22 cellular contexts compared by ENCODE assay signal in genomic region chr1:55070291-55070690, GRCh38. TPM values are rescaled to one million over a fixed set of nuclear protein-coding genes. Genes with fewer than 3 reads are reported as not detected.
DNase-seq lines count a peak whose midpoint lies in the region; ATAC-seq and TF ChIP-seq lines count a peak whose summit lies in the region.
"Had no signal": no experiment of that assay in that cellular context is flagged by ENCODE, and none has a peak within 500 bp of the region (broad histone marks: within the 10 kb centered on the region; RNA-seq: fewer than 3 reads in every experiment).

No MANE protein-coding gene starts in this region.

- H3K27me3 Mint-ChIP-seq in activated T-cell treated with anti-CD3 and anti-CD28 coated beads, Interleukin-2, amount 50 U/mL, for 24 hours: no peaks in the 10 kb centered on the region
- H3K27me3 Mint-ChIP-seq in endothelial cell (ENCODE audit: unreplicated experiment) (peaks cover 1% of the 10 kb centered on the region), progenitor cell of endocrine pancreas (no peaks in the 10 kb centered on the region)
- H3K27me3 Mint-ChIP-seq: stimulated activated naive CD8-positive, alpha-beta T cell treated with anti-CD3 and anti-CD28 coated beads, Interleukin-15, Interleukin-2, amounts not matched to agents 100 ng/mL and 50 ng/mL, for 24 hours had no signal

- H3K9me3 ChIP-seq in SJCRH30 (replicated peaks): no peaks in the 10 kb centered on the region
- H3K9me3 ChIP-seq: uterus had no signal

- H3K27me3 ChIP-seq in SJCRH30: no peaks in the 10 kb centered on the region
- H3K27me3 ChIP-seq: brain microvascular endothelial cell, uterus had no signal

- H3K9me3 Mint-ChIP-seq in activated T-cell treated with anti-CD3 and anti-CD28 coated beads, Interleukin-2, amount 50 U/mL, for 24 hours: no peaks in the 10 kb centered on the region
- no peaks in the 10 kb centered on the region for H3K9me3 Mint-ChIP-seq in endothelial cell (ENCODE audit: unreplicated experiment)
- H3K9me3 Mint-ChIP-seq in progenitor cell of endocrine pancreas (ENCODE audit: low read depth): no peaks in the 10 kb centered on the region
- H3K9me3 Mint-ChIP-seq: H9; stimulated activated naive CD8-positive, alpha-beta T cell treated with anti-CD3 and anti-CD28 coated beads, Interleukin-15, Interleukin-2, amounts not matched to agents 100 ng/mL and 50 ng/mL, for 24 hours had no signal

- H3K4me1 Mint-ChIP-seq in activated T-cell treated with anti-CD3 and anti-CD28 coated beads, Interleukin-2, amount 50 U/mL, for 24 hours (ENCODE audit: low read depth): peaks cover 29% of the 10 kb centered on the region
- H3K4me1 Mint-ChIP-seq in endothelial cell (ENCODE audit: unreplicated experiment): peaks cover 3% of the 10 kb centered on the region
- H3K4me1 Mint-ChIP-seq in progenitor cell of endocrine pancreas (ENCODE audit: low read depth): peaks cover 5% of the 10 kb centered on the region

- ATAC-seq in GM21786 (IDR thresholded peaks at IDR 0.05; ENCODE audit: unreplicated experiment): no peak

- peak overlapping the region; percentile 32 for H3K27ac Mint-ChIP-seq in activated T-cell treated with anti-CD3 and anti-CD28 coated beads, Interleukin-2, amount 50 U/mL, for 24 hours
- peak overlapping the region; percentile 14 for H3K27ac Mint-ChIP-seq in endothelial cell (ENCODE audit: unreplicated experiment)
- H3K27ac Mint-ChIP-seq in progenitor cell of endocrine pancreas: peak overlapping the region; percentile 46
- H3K27ac Mint-ChIP-seq: stimulated activated naive CD8-positive, alpha-beta T cell treated with anti-CD3 and anti-CD28 coated beads, Interleukin-15, Interleukin-2, amounts not matched to agents 100 ng/mL and 50 ng/mL, for 24 hours had no signal

- H3K4me1 ChIP-seq in SJCRH30: peaks cover under 1% of the 10 kb centered on the region; the same call in 1 of the 2 replicates
- H3K4me1 ChIP-seq: uterus had no signal

- peaks cover 74% of the 10 kb centered on the region for H3K36me3 ChIP-seq in SJCRH30
- H3K36me3 ChIP-seq: uterus had no signal

- no peak overlapping the region for H3K4me3 Mint-ChIP-seq in activated T-cell treated with anti-CD3 and anti-CD28 coated beads, Interleukin-2, amount 50 U/mL, for 24 hours
- peak overlapping the region; percentile 20 for H3K4me3 Mint-ChIP-seq in endothelial cell (ENCODE audit: unreplicated experiment)
- no peak overlapping the region for H3K4me3 Mint-ChIP-seq in progenitor cell of endocrine pancreas (ENCODE audit: low read depth)
- H3K4me3 Mint-ChIP-seq: H9; stimulated activated naive CD8-positive, alpha-beta T cell treated with anti-CD3 and anti-CD28 coated beads, Interleukin-15, Interleukin-2, amounts not matched to agents 100 ng/mL and 50 ng/mL, for 24 hours had no signal

- no peak for TF ChIP-seq CTCF in endothelial cell (IDR thresholded peaks at IDR 0.05; ENCODE audit: unreplicated experiment)
- TF ChIP-seq CTCF in progenitor cell of endocrine pancreas (IDR thresholded peaks at IDR 0.05; ENCODE audit: unreplicated experiment): no peak

- no peak overlapping the region for H3K4me3 ChIP-seq in SJCRH30
- H3K4me3 ChIP-seq: uterus had no signal

- no peak overlapping the region for H3K27ac ChIP-seq in SJCRH30
- H3K27ac ChIP-seq: brain microvascular endothelial cell, uterus had no signal

- no peak for DNase-seq in activated T-cell treated with anti-CD3 and anti-CD28 coated beads, Interleukin-2, amount 50 U/mL, for 24 hours
- no peak for DNase-seq in activated T-cell treated with anti-CD3 and anti-CD28 coated beads, Interleukin-2, amount 50 U/mL, for 1 hour
- DNase-seq in NCI-H446 treated with DMSO at 0.1 percent for 48 hours (lab: John Stamatoyannopoulos, UW) (peak; percentile 63), endothelial cell (ENCODE audit: low spot score) (no peak), progenitor cell of endocrine pancreas (ENCODE audit: low spot score, unreplicated experiment) (no peak), foreskin melanocyte (no peak), SJCRH30 (no peak)
- DNase-seq: activated CD4-positive, alpha-beta T cell treated with anti-CD3 and anti-CD28 coated beads for 1 hour; activated naive CD4-positive, alpha-beta T cell; brain microvascular endothelial cell; DMS79 treated with DMSO at 0.1 percent for 48 hours; KBM-7; mesenchymal stem cell; NCI-H1105; NCI-H345; retina; Right ventricle myocardium superior; stimulated activated CD4-positive, alpha-beta T cell treated with anti-CD3 and anti-CD28 coated beads, Interleukin-15, amount 100 ng/mL, for 24 hours; uterus had no signal

- H3K36me3 Mint-ChIP-seq in activated T-cell treated with anti-CD3 and anti-CD28 coated beads, Interleukin-2, amount 50 U/mL, for 24 hours (ENCODE audit: low read depth): peaks cover 94% of the 10 kb centered on the region
- peaks cover 52% of the 10 kb centered on the region for H3K36me3 Mint-ChIP-seq in endothelial cell (ENCODE audit: low read depth, unreplicated experiment)
- H3K36me3 Mint-ChIP-seq in progenitor cell of endocrine pancreas (ENCODE audit: insufficient read depth): peaks cover 47% of the 10 kb centered on the region

RNA-seq across cellular contexts. Expression of gene PCSK9, which starts 30.9 kb away (rescaled TPM):
- total RNA-seq in endothelial cell (ENCODE audit: unreplicated experiment) (6.8 TPM), progenitor cell of endocrine pancreas (18.7 and 19.5 TPM in 2 replicates)
- total RNA-seq in SJCRH30 (2014; rRNA removed; shearing (Covaris generic)): 0.15 and 0.22 TPM in 2 replicates
- total RNA-seq: Right ventricle myocardium superior had no signal
